1 cellular context compared by ENCODE assay signal in the genomic region with DNA sequence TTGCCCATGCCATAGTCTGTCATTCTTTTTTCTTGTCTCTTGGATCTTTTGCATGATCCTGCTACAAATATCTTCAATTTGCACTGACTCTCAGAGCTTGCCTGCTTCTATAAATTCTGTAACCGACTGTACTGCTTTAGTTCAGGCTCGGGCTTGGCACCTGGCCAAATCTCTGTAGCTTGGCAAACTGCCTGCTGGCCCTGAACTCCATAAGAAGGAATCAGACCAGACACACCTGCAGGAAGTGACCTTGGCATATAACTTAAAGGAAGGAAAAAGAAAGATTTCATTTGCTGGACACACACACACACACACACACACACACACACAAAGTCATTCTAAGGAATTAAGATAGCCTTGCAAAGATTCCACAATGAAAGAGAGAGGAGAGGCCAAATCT.
TF ChIP-seq lines count a peak whose summit lies in the region.

No MANE protein-coding gene starts in this region.

TF ChIP-seq in GM23338, 12 proteins besides CTCF, POLR2A, EP300 and RAD21 (continued from another document):
- TF ChIP-seq ZNF462 (CRISPR knock-in tag; IDR thresholded peaks at IDR 0.05) (no peak), POLR2AphosphoS5 (IDR thresholded peaks at IDR 0.05; ENCODE audit: low read depth) (no peak), STAT1 (IDR thresholded peaks at IDR 0.05; ENCODE audit: unreplicated experiment) (no peak), ZNF331 (CRISPR knock-in tag; IDR thresholded peaks at IDR 0.05; ENCODE audit: low read depth) (no peak), NANOG (IDR thresholded peaks at IDR 0.05; ENCODE audit: borderline replicate concordance) (no peak)
